In genomic region chr11:44894217-44894617, GRCh38 we compare ENCODE assay signal across 9 cellular contexts. TPM values are rescaled to one million over a fixed set of nuclear protein-coding genes. Genes with fewer than 3 reads are reported as not detected.
DNase-seq lines count a peak whose midpoint lies in the region; ATAC-seq lines count a peak whose summit lies in the region.
"Had no signal": no experiment of that assay in that cellular context is flagged by ENCODE, and none has a peak within 500 bp of the region (broad histone marks: within the 10 kb centered on the region; RNA-seq: fewer than 3 reads in every experiment).

No MANE protein-coding gene starts in this region.

- POLR2A ChIA-PET in T-cell (lab: Charles Lee): no interaction called here

- no peaks in the 10 kb centered on the region for H3K36me3 ChIP-seq in MG63
- H3K36me3 ChIP-seq: BLaER1 treated with 17β-estradiol and CSF1 and Interleukin-3, amounts not matched to agents 10 nM and 100 nM had no signal

- no peak overlapping the region for H3K27ac Mint-ChIP-seq in T-cell

- H3K9me3 ChIP-seq in MG63: no peaks in the 10 kb centered on the region; the same call in 1 of the 2 replicates

- DNase-seq in NCI-H2029 (lab: John Stamatoyannopoulos, UW): peak; percentile 17
- DNase-seq in NCI-H2029 treated with DMSO at 0.1 percent for 48 hours (lab: John Stamatoyannopoulos, UW): no peak
- peak; percentile 59 for DNase-seq in MG63
- DNase-seq in T-cell: peak in 33 of 34 experiments; percentile 4 to 61 (median 42)
- DNase-seq in amniotic stem cell (lab: John Stamatoyannopoulos, UW): peak; percentile 23
- DNase-seq in hepatic stellate cell (ENCODE audit: low spot score): peak; percentile 83
- peak; percentile 28 for DNase-seq in smooth muscle cell of the brain vasculature (ENCODE audit: low read depth, low spot score)

- H3K4me3 Mint-ChIP-seq in T-cell: no peak overlapping the region

- CTCF ChIA-PET in T-cell (lab: Charles Lee): interaction anchor here (0.8 to 1.3 kb wide), 3 partner anchors 18 to 261 kb away, joined by 3 read pairs; no protein-coding TSS in a partner anchor

- ATAC-seq in T-cell (replicated peaks in 1 of 4): peak; percentile 68 to 81 (median 72)
- no peak for ATAC-seq in GM21529 (IDR thresholded peaks at IDR 0.05; ENCODE audit: unreplicated experiment)

- no peak overlapping the region for H3K4me3 ChIP-seq in MG63
- H3K4me3 ChIP-seq: BLaER1 treated with 17β-estradiol and CSF1 and Interleukin-3, amounts not matched to agents 10 nM and 100 nM had no signal

- peaks cover 0 to 6% (median 3%) of the 10 kb centered on the region in 3 donors for H3K4me1 Mint-ChIP-seq in T-cell

- H3K36me3 Mint-ChIP-seq in T-cell: peaks cover 24% of the 10 kb centered on the region

- peaks cover 0 to 5% (median 0%) of the 10 kb centered on the region in 3 donors for H3K9me3 Mint-ChIP-seq in T-cell

- H3K27me3 Mint-ChIP-seq in T-cell: no peaks in the 10 kb centered on the region

- no peaks in the 10 kb centered on the region for H3K27me3 ChIP-seq in MG63

RNA-seq across cellular contexts. Expression of gene TP53I11, which starts 56.5 kb away (rescaled TPM):
- 25.3 and 43.3 TPM in 2 replicates for total RNA-seq in MG63 (2014; rRNA removed; shearing (Covaris generic); ENCODE audit: low replicate concordance)
- total RNA-seq in T-cell: 10 to 100 TPM in 4 of 5 donors, 1 to 10 TPM in 1; 6.6 to 27.0 (median 16.4) TPM
